25 cellular contexts compared by ENCODE assay signal in the genomic region with DNA sequence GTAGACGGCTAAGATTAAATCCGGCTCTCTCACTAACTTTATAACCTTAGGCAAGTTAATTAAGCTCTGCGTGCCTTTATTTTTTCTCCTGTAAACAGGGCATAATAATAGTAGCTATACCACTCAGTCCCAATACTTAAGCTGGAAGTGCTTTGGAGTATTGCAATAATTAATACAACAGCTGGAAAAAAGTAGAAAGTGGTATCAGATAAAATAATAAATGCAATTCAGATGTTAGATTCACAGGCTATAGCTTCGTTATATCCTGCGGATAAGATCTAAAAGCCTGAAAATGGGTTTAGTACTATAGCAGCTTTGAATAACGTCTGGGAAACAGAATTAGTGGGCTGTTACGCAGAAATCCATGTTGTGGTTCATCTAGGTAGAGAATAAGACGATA. TPM values are rescaled to one million over a fixed set of nuclear protein-coding genes. Genes with fewer than 3 reads are reported as not detected.
DNase-seq lines count a peak whose midpoint lies in the region; ATAC-seq and TF ChIP-seq lines count a peak whose summit lies in the region.
"Had no signal": no experiment of that assay in that cellular context is flagged by ENCODE, and none has a peak within 500 bp of the region (broad histone marks: within the 10 kb centered on the region; RNA-seq: fewer than 3 reads in every experiment).

No MANE protein-coding gene starts in this region.

- POLR2A ChIA-PET in SK-N-SH (lab: Yijun Ruan, JAX) = interaction anchor here (1.6 kb wide), 1 partner anchor 52 kb away, joined by 7 read pairs; a partner anchor contains a TSS

- no peak overlapping the region for H3K4me3 Mint-ChIP-seq in memory B cell
- H3K4me3 Mint-ChIP-seq: CD14-positive monocyte; CD4-positive, alpha-beta memory T cell; CD4-positive, CD25-positive, alpha-beta regulatory T cell; CD8-positive, alpha-beta memory T cell had no signal

- no peak overlapping the region for H3K4me2 ChIP-seq in SK-N-SH
- H3K4me2 ChIP-seq: BLaER1 had no signal

- no peak for TF ChIP-seq CTCF in SK-N-SH (IDR thresholded peaks at IDR 0.05)

- no peaks in the 10 kb centered on the region for H3K9me3 Mint-ChIP-seq in memory B cell
- H3K9me3 Mint-ChIP-seq: CD4-positive, alpha-beta memory T cell; CD4-positive, CD25-positive, alpha-beta regulatory T cell; CD8-positive, alpha-beta memory T cell had no signal

- ATAC-seq in memory B cell (ENCODE audit: low read depth) (no peak), HG03097 (IDR thresholded peaks at IDR 0.05; ENCODE audit: low FRiP score, unreplicated experiment) (no peak), GM21737 (IDR thresholded peaks at IDR 0.05; ENCODE audit: unreplicated experiment) (no peak)
- ATAC-seq: GM12878 had no signal

- peaks cover 2% of the 10 kb centered on the region for H3K36me3 Mint-ChIP-seq in memory B cell
- H3K36me3 Mint-ChIP-seq: CD4-positive, CD25-positive, alpha-beta regulatory T cell had no signal

- TF ChIP-seq EP300 in SK-N-SH (IDR thresholded peaks at IDR 0.05; ENCODE audit: borderline replicate concordance in 1 of 2, low read depth in 1 of 2, low read length in 1 of 2) = peak in 1 of 2 experiments; percentile 92; a peak in 2 of 4 replicates

- no peaks in the 10 kb centered on the region for H3K9me3 ChIP-seq in SK-N-SH
- H3K9me3 ChIP-seq: BE2C had no signal

- no peaks in the 10 kb centered on the region for H4K20me1 ChIP-seq in SK-N-SH (ENCODE audit: insufficient read depth)

- H3F3A ChIP-seq in SK-N-SH (replicated peaks; ENCODE audit: insufficient read depth) = no peaks in the 10 kb centered on the region

- TF ChIP-seq RAD21 in SK-N-SH (IDR thresholded peaks at IDR 0.05; ENCODE audit: low read length) = no peak

- no peak overlapping the region for H2AFZ ChIP-seq in SK-N-SH (ENCODE audit: low read depth)

- CTCF ChIA-PET in SK-N-SH (lab: Yijun Ruan, JAX) = interaction anchor here (0.9 to 2.2 kb wide), 2 partner anchors 43 to 52 kb away, joined by 5 to 6 read pairs; a partner anchor contains a TSS

- H3K27me3 ChIP-seq in SK-N-SH (ENCODE audit: insufficient read depth) = no peaks in the 10 kb centered on the region
- H3K27me3 ChIP-seq: BE2C, BLaER1 had no signal

- peak overlapping the region in 1 of 2 experiments; percentile 87; a peak in 1 of 4 replicates for H3K27ac ChIP-seq in SK-N-SH (ENCODE audit: low read depth in 2 of 2, low read length in 1 of 2)
- H3K27ac ChIP-seq: 22Rv1, BLaER1 had no signal

- WGBS in SK-N-SH (ENCODE audit: low lambda C conversion rate) = 76% methylated on average over 8 of the region's 8 CpGs

- no peak overlapping the region for H3K9ac ChIP-seq in SK-N-SH
- H3K9ac ChIP-seq: BLaER1 had no signal

- H3K4me1 Mint-ChIP-seq in memory B cell = peaks cover 6% of the 10 kb centered on the region

- H3K4me1 ChIP-seq in SK-N-SH (ENCODE audit: control insufficient read depth in 1 of 2, insufficient read depth in 2 of 2, low read depth in 1 of 2, low read length in 1 of 2) = peaks cover 0 to 18% of the 10 kb centered on the region in 2 experiments; a peak in 2 of 4 replicates
- H3K4me1 ChIP-seq: BLaER1 had no signal

- peak overlapping the region; percentile 21 for H3K27ac Mint-ChIP-seq in memory B cell
- H3K27ac Mint-ChIP-seq: CD4-positive, alpha-beta memory T cell had no signal

- no peaks in the 10 kb centered on the region for H3K9me2 ChIP-seq in SK-N-SH

- peak; percentile 30 for DNase-seq in NCI-H82 (lab: John Stamatoyannopoulos, UW)
- DNase-seq in NCI-H82 treated with DMSO at 0.1 percent for 48 hours (lab: John Stamatoyannopoulos, UW; ENCODE audit: unreplicated experiment) = no peak
- peak; percentile 32 for DNase-seq in SK-N-SH
- no peak for DNase-seq in memory B cell (ENCODE audit: low spot score in 2 of 2)
- no peak for DNase-seq in SK-N-DZ (ENCODE audit: low spot score)
- DNase-seq: ACHN; BE2C; C1 segment of cervical spinal cord; CD4-positive, alpha-beta memory T cell; CD4-positive, CD25-positive, alpha-beta regulatory T cell; CD8-positive, alpha-beta memory T cell; COR-L47; DMS 273 treated with DMSO at 0.1 percent for 48 hours; DMS153; DMS53; DMS79; DND-41; EL; GDM1 had no signal

- no peaks in the 10 kb centered on the region for H3K27me3 Mint-ChIP-seq in memory B cell
- H3K27me3 Mint-ChIP-seq: CD4-positive, alpha-beta memory T cell; CD4-positive, CD25-positive, alpha-beta regulatory T cell had no signal

- H3K79me2 ChIP-seq in SK-N-SH (ENCODE audit: insufficient read depth) = peaks cover 5% of the 10 kb centered on the region; the same call in 1 of the 2 replicates

- H3K4me3 ChIP-seq in SK-N-SH (ENCODE audit: low read depth in 2 of 2, low read length in 1 of 2) = no peak overlapping the region
- H3K4me3 ChIP-seq: BLaER1, GM12878 had no signal

- H3K36me3 ChIP-seq in SK-N-SH (replicated peaks in 1 of 2; ENCODE audit: control insufficient read depth in 1 of 2, insufficient read depth in 2 of 2, low read length in 1 of 2) = no peaks in the 10 kb centered on the region
- H3K36me3 ChIP-seq: BE2C, BLaER1 had no signal

TF ChIP-seq in SK-N-SH, 30 proteins besides CTCF, POLR2A, EP300 and RAD21 (continues in another document):
- TF ChIP-seq MEF2A (IDR thresholded peaks at IDR 0.05; ENCODE audit: borderline replicate concordance, low read depth) (no peak), CHD2 (IDR thresholded peaks at IDR 0.05; ENCODE audit: low read length, partially characterized antibody) (peak; percentile 77), EZH2phosphoT487 (IDR thresholded peaks at IDR 0.05; ENCODE audit: borderline replicate concordance, low read depth) (no peak), MXI1 (IDR thresholded peaks at IDR 0.05; ENCODE audit: low read depth, low read length) (peak; percentile 42; the same call in 1 of the 2 replicates), TCF12 (IDR thresholded peaks at IDR 0.05) (peak; percentile 29), FOXM1 (IDR thresholded peaks at IDR 0.05; ENCODE audit: low read depth) (no peak)
- TF ChIP-seq, protein P1, sequence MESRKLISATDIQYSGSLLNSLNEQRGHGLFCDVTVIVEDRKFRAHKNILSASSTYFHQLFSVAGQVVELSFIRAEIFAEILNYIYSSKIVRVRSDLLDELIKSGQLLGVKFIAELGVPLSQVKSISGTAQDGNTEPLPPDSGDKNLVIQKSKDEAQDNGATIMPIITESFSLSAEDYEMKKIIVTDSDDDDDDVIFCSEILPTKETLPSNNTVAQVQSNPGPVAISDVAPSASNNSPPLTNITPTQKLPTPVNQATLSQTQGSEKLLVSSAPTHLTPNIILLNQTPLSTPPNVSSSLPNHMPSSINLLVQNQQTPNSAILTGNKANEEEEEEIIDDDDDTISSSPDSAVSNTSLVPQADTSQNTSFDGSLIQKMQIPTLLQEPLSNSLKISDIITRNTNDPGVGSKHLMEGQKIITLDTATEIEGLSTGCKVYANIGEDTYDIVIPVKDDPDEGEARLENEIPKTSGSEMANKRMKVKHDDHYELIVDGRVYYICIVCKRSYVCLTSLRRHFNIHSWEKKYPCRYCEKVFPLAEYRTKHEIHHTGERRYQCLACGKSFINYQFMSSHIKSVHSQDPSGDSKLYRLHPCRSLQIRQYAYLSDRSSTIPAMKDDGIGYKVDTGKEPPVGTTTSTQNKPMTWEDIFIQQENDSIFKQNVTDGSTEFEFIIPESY (IDR thresholded peaks at IDR 0.05; ENCODE audit: borderline replicate concordance, low read depth) = no peak
- TF ChIP-seq, protein P2, sequence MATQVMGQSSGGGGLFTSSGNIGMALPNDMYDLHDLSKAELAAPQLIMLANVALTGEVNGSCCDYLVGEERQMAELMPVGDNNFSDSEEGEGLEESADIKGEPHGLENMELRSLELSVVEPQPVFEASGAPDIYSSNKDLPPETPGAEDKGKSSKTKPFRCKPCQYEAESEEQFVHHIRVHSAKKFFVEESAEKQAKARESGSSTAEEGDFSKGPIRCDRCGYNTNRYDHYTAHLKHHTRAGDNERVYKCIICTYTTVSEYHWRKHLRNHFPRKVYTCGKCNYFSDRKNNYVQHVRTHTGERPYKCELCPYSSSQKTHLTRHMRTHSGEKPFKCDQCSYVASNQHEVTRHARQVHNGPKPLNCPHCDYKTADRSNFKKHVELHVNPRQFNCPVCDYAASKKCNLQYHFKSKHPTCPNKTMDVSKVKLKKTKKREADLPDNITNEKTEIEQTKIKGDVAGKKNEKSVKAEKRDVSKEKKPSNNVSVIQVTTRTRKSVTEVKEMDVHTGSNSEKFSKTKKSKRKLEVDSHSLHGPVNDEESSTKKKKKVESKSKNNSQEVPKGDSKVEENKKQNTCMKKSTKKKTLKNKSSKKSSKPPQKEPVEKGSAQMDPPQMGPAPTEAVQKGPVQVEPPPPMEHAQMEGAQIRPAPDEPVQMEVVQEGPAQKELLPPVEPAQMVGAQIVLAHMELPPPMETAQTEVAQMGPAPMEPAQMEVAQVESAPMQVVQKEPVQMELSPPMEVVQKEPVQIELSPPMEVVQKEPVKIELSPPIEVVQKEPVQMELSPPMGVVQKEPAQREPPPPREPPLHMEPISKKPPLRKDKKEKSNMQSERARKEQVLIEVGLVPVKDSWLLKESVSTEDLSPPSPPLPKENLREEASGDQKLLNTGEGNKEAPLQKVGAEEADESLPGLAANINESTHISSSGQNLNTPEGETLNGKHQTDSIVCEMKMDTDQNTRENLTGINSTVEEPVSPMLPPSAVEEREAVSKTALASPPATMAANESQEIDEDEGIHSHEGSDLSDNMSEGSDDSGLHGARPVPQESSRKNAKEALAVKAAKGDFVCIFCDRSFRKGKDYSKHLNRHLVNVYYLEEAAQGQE (IDR thresholded peaks at IDR 0.05; ENCODE audit: low read depth, low read length) = no peak
- TF ChIP-seq, protein P3, sequence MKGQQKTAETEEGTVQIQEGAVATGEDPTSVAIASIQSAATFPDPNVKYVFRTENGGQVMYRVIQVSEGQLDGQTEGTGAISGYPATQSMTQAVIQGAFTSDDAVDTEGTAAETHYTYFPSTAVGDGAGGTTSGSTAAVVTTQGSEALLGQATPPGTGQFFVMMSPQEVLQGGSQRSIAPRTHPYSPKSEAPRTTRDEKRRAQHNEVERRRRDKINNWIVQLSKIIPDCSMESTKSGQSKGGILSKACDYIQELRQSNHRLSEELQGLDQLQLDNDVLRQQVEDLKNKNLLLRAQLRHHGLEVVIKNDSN (IDR thresholded peaks at IDR 0.05; ENCODE audit: borderline replicate concordance, low read depth) = no peak
- TF ChIP-seq, protein P4, sequence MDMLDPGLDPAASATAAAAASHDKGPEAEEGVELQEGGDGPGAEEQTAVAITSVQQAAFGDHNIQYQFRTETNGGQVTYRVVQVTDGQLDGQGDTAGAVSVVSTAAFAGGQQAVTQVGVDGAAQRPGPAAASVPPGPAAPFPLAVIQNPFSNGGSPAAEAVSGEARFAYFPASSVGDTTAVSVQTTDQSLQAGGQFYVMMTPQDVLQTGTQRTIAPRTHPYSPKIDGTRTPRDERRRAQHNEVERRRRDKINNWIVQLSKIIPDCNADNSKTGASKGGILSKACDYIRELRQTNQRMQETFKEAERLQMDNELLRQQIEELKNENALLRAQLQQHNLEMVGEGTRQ (IDR thresholded peaks at IDR 0.05; ENCODE audit: borderline replicate concordance, low read depth, low read length) = no peak

RNA-seq across cellular contexts. Expression of a gene that starts 51.8 kb away (rescaled TPM):
- 1.8 and 2.2 TPM in 2 replicates for polyA plus RNA-seq in SK-N-SH (2012; rRNA removed)
- 3.1 and 3.3 TPM in 2 replicates for polyA plus RNA-seq in SK-N-SH (2012; cell fraction: cytosol; rRNA removed)
- polyA plus RNA-seq in SK-N-SH (2012; cell fraction: nucleus; rRNA removed) = 1.00 and 1.5 TPM in 2 replicates
- 11.4 TPM in 2 replicates for polyA plus RNA-seq in SK-N-DZ (2014; cell fraction: cytosol; rRNA removed)
- polyA plus RNA-seq in SK-N-DZ (2014; cell fraction: nucleus; rRNA removed) = 4.1 and 4.5 TPM in 2 replicates

Comparison
In these comparisons a context has a peak if more than half of its experiments do, and no peak if none do; other contexts are left out.
1. DNase-seq: peak in NCI-H82 (single experiment) and SK-N-SH (single experiment); none in NCI-H82 treated with DMSO at 0.1 percent for 48 hours (single experiment), memory B cell (0 of 2) and SK-N-DZ (single experiment).